In the genomic region with DNA sequence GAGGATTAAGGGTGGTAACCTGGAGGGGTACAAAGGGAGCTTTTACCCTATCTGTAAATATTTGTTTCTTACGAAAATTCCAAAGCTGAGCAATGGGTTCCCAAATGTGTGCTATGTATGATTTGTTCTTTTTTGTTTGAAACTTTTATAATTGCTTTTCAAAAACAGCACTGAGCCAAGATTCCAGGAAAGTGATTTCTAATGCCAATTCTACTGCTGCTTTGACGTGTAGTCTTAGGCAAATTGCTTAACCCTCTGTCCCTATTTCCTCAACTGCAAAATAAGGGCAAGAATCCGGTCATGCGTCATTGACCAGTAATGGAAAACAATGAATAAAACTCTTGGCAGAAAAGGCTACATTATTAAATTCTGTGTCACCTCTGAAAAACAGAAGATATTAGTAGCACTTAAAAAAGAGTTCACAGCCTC, we compare ENCODE assay signal across 8 cellular contexts.
DNase-seq lines count a peak whose midpoint lies in the region; ATAC-seq, FAIRE-seq and TF ChIP-seq lines count a peak whose summit lies in the region.

No MANE protein-coding gene starts in this region.

- H3K27me3 ChIP-seq in thoracic aorta (replicated peaks; ENCODE audit: insufficient read depth) (no peaks in the 10 kb centered on the region), H7 (ENCODE audit: control insufficient read depth, insufficient read depth, low read length) (no peaks in the 10 kb centered on the region)

- intact Hi-C loops in kidney (cut with DNase I): no loop called here

- H3K27ac ChIP-seq in kidney (ENCODE audit: low read depth in 2 of 2, low read length in 2 of 2) (peak overlapping the region in 1 of 2 donors; percentile 65), thoracic aorta (peak overlapping the region; percentile 87 to 90)

- H3K9ac ChIP-seq in kidney (ENCODE audit: low read length in 2 of 2): no peak overlapping the region

- peak; percentile 96 for ATAC-seq in thoracic aorta (ENCODE audit: insufficient number of reproducible peaks, low FRiP score, low read depth)
- no peak for ATAC-seq in HG03432 (IDR thresholded peaks at IDR 0.05; ENCODE audit: unreplicated experiment)
- no peak for ATAC-seq in HG03354 (IDR thresholded peaks at IDR 0.05; ENCODE audit: poor library complexity, severe bottlenecking, unreplicated experiment)

- DNase-seq in HT1080 (ENCODE audit: low read depth) (peak; percentile 77), cardiac fibroblast (ENCODE audit: low read depth in 2 of 2) (peak; percentile 99 to 100), kidney (no peak), thoracic aorta (ENCODE audit: low spot score) (peak; percentile 8), H7 (no peak), nucleus accumbens (lab: John Stamatoyannopoulos, UW) (no peak)

- no peaks in the 10 kb centered on the region for H3K9me3 ChIP-seq in kidney (ENCODE audit: control insufficient read depth in 1 of 2, low read length in 2 of 2)
- H3K9me3 ChIP-seq in thoracic aorta: no peaks in the 10 kb centered on the region

- FAIRE-seq in kidney (lab: Jason Lieb, UNC): peak; percentile 85

- TF ChIP-seq CTCF in cardiac fibroblast (IDR thresholded peaks at IDR 0.05; ENCODE audit: low read depth, low read length) (no peak), kidney (IDR thresholded peaks at IDR 0.05; ENCODE audit: borderline replicate concordance, extremely low read depth, insufficient read depth) (no peak), thoracic aorta (IDR thresholded peaks at IDR 0.05) (no peak)

- H3K4me3 ChIP-seq in cardiac fibroblast (replicated peaks in 1 of 2; ENCODE audit: low read depth in 2 of 2, low read length in 2 of 2) (peak overlapping the region in 1 of 2 donors; percentile 2), kidney (ENCODE audit: low read length in 2 of 2) (no peak overlapping the region), thoracic aorta (no peak overlapping the region), H7 (ENCODE audit: insufficient read depth, low read depth, low read length) (no peak overlapping the region)

- H3K4me1 ChIP-seq in kidney (ENCODE audit: control insufficient read depth in 1 of 2, insufficient read depth in 1 of 2, low read depth in 1 of 2, low read length in 2 of 2) (no peaks in the 10 kb centered on the region), thoracic aorta (ENCODE audit: control insufficient read depth in 1 of 2, low read depth in 2 of 2) (peaks cover 2 to 27% of the 10 kb centered on the region in 2 donors)

- H3K36me3 ChIP-seq in kidney (ENCODE audit: control insufficient read depth in 1 of 2, insufficient read depth in 2 of 2, low read length in 2 of 2) (no peaks in the 10 kb centered on the region), thoracic aorta (no peaks in the 10 kb centered on the region), H7 (replicated peaks; ENCODE audit: control insufficient read depth, insufficient read depth, low read length) (no peaks in the 10 kb centered on the region)

Comparison
In these comparisons a context has a peak if more than half of its experiments do, and no peak if none do; other contexts are left out.
1. DNase-seq: peak in HT1080 (single experiment), cardiac fibroblast (2 of 2) and thoracic aorta (single experiment); none in kidney (single experiment), H7 (single experiment) and nucleus accumbens (0 of 56).